In the genomic region with DNA sequence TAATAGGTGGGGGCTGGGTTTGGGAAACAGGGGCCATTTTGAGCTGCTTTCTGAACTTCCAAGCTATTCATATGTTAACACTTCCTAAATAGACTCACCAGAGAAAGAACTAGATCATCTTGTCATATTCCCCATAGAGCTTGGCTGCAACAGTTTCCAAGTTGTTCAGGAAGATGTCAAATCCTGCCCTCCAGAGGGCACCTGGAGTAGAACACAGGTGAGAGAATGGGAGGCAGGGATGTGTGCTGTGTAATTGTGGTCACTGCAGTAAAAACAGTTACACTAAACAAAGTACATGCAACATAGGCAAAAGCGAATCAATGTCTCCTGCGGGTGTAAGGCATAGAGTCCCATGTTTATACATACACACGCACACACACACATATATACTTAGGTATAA, we compare ENCODE assay signal across 17 cellular contexts. TPM values are rescaled to one million over a fixed set of nuclear protein-coding genes. Genes with fewer than 3 reads are reported as not detected.
DNase-seq lines count a peak whose midpoint lies in the region; ATAC-seq and TF ChIP-seq lines count a peak whose summit lies in the region.
"Had no signal": no experiment of that assay in that cellular context is flagged by ENCODE, and none has a peak within 500 bp of the region (broad histone marks: within the 10 kb centered on the region; RNA-seq: fewer than 3 reads in every experiment).

No MANE protein-coding gene starts in this region.

- H3K27ac Mint-ChIP-seq in MCF 10A (ENCODE audit: low read depth, unreplicated experiment) (no peak overlapping the region), WTC11 (no peak overlapping the region)
- no peak overlapping the region for H3K27ac Mint-ChIP-seq in activated T-helper 2 cell treated with anti-CD3 and anti-CD28 coated beads, Interferon-gamma antibody, Interleukin-2, Interleukin-4, amounts not matched to agents 10 μg/mL and 5 μg/mL and 100 μg/mL, durations not matched to agents 14 hours and 24 hours and 36 hours
- H3K27ac Mint-ChIP-seq: CD4-positive, alpha-beta memory T cell; IgD-negative memory B cell had no signal

- no TSS peak for BruUV-seq in MCF 10A (replicated peaks; lab: Mats Ljungman, UMichigan)

- no peak for TF ChIP-seq POLR2A in breast epithelium (IDR thresholded peaks at IDR 0.05)

- TF ChIP-seq CTCF in MCF 10A (IDR thresholded peaks at IDR 0.05; ENCODE audit: unreplicated experiment) (no peak), breast epithelium (IDR thresholded peaks at IDR 0.05) (no peak), WTC11 (IDR thresholded peaks at IDR 0.05) (no peak; the same call in 1 of the 2 replicates)

- H3K4me1 ChIP-seq in breast epithelium: no peaks in the 10 kb centered on the region
- H3K4me1 ChIP-seq: SJCRH30 had no signal

- peak; percentile 28 for DNase-seq in MCF 10A (ENCODE audit: unreplicated experiment)
- no peak for DNase-seq in breast epithelium (ENCODE audit: low spot score in 2 of 2)
- no peak for DNase-seq in WTC11 (ENCODE audit: low spot score)
- DNase-seq in iPS-NIHi7 (ENCODE audit: extremely low spot score): peak; percentile 39
- no peak for DNase-seq in globus pallidus (ENCODE audit: low spot score)
- no peak for DNase-seq in activated T-helper 2 cell treated with anti-CD3 and anti-CD28 coated beads, Interferon-gamma antibody, Interleukin-2, Interleukin-4, amounts not matched to agents 10 μg/mL and 5 μg/mL and 100 μg/mL, durations not matched to agents 14 hours and 24 hours and 36 hours (ENCODE audit: low spot score)
- DNase-seq: CD4-positive, alpha-beta memory T cell; NCI-H1048; NCI-H446; NCI-H82; RPMI8226; SJCRH30 had no signal

- no peak overlapping the region for H3K4me3 Mint-ChIP-seq in MCF 10A (ENCODE audit: unreplicated experiment)
- H3K4me3 Mint-ChIP-seq in WTC11: no peak overlapping the region
- no peak overlapping the region for H3K4me3 Mint-ChIP-seq in activated T-helper 2 cell treated with anti-CD3 and anti-CD28 coated beads, Interferon-gamma antibody, Interleukin-2, Interleukin-4, amounts not matched to agents 10 μg/mL and 5 μg/mL and 100 μg/mL, durations not matched to agents 14 hours and 24 hours and 36 hours (ENCODE audit: low read depth)
- H3K4me3 Mint-ChIP-seq: IgD-negative memory B cell had no signal

- H3K27ac ChIP-seq in breast epithelium: no peak overlapping the region
- H3K27ac ChIP-seq: SJCRH30 had no signal

- ATAC-seq in WTC11 (peak; percentile 81), HG02970 (IDR thresholded peaks at IDR 0.05; ENCODE audit: low FRiP score, unreplicated experiment) (no peak), GM21423 (IDR thresholded peaks at IDR 0.05; ENCODE audit: unreplicated experiment) (no peak)

- H3K9me3 Mint-ChIP-seq in MCF 10A (ENCODE audit: unreplicated experiment): no peaks in the 10 kb centered on the region
- no peaks in the 10 kb centered on the region for H3K9me3 Mint-ChIP-seq in WTC11
- peaks cover 4% of the 10 kb centered on the region for H3K9me3 Mint-ChIP-seq in activated T-helper 2 cell treated with anti-CD3 and anti-CD28 coated beads, Interferon-gamma antibody, Interleukin-2, Interleukin-4, amounts not matched to agents 10 μg/mL and 5 μg/mL and 100 μg/mL, durations not matched to agents 14 hours and 24 hours and 36 hours

- intact Hi-C loops in MCF 10A (cut with micrococcal nuclease) (no loop called here), breast epithelium (cut with DNase I; ENCODE audit: low total_unique reads) (no loop called here)
- intact Hi-C loops in activated T-helper 2 cell treated with anti-CD3 and anti-CD28 coated beads, Interferon-gamma antibody, Interleukin-2, Interleukin-4, amounts not matched to agents 10 μg/mL and 5 μg/mL and 100 μg/mL, durations not matched to agents 14 hours and 24 hours and 36 hours (cut with micrococcal nuclease): no loop called here

- no peaks in the 10 kb centered on the region for H3K4me1 Mint-ChIP-seq in MCF 10A (ENCODE audit: insufficient read depth, unreplicated experiment)
- no peaks in the 10 kb centered on the region for H3K4me1 Mint-ChIP-seq in WTC11
- no peaks in the 10 kb centered on the region for H3K4me1 Mint-ChIP-seq in activated T-helper 2 cell treated with anti-CD3 and anti-CD28 coated beads, Interferon-gamma antibody, Interleukin-2, Interleukin-4, amounts not matched to agents 10 μg/mL and 5 μg/mL and 100 μg/mL, durations not matched to agents 14 hours and 24 hours and 36 hours (ENCODE audit: low read depth)
- H3K4me1 Mint-ChIP-seq: IgD-negative memory B cell had no signal

- H3K27me3 ChIP-seq in breast epithelium: no peaks in the 10 kb centered on the region
- H3K27me3 ChIP-seq: SJCRH30 had no signal

- CTCF ChIA-PET in MCF 10A (lab: Yijun Ruan, JAX): interaction anchor here (0.6 to 0.8 kb wide), 2 partner anchors 615 to 639 kb away, joined by 3 to 4 read pairs; no protein-coding TSS in a partner anchor
- CTCF ChIA-PET in WTC11 (lab: Charles Lee): interaction anchor here (0.6 to 1.1 kb wide), 4 partner anchors 19 to 276 kb away, joined by 3 to 6 read pairs (median 4); no protein-coding TSS in a partner anchor

- no peaks in the 10 kb centered on the region for H3K9me3 ChIP-seq in breast epithelium
- H3K9me3 ChIP-seq: SJCRH30 had no signal

- no peaks in the 10 kb centered on the region for H3K36me3 ChIP-seq in breast epithelium
- H3K36me3 ChIP-seq: SJCRH30 had no signal

- H3K27me3 Mint-ChIP-seq in MCF 10A (ENCODE audit: insufficient read depth, unreplicated experiment) (peaks cover 14% of the 10 kb centered on the region), WTC11 (ENCODE audit: low read depth) (no peaks in the 10 kb centered on the region)
- no peaks in the 10 kb centered on the region for H3K27me3 Mint-ChIP-seq in activated T-helper 2 cell treated with anti-CD3 and anti-CD28 coated beads, Interferon-gamma antibody, Interleukin-2, Interleukin-4, amounts not matched to agents 10 μg/mL and 5 μg/mL and 100 μg/mL, durations not matched to agents 14 hours and 24 hours and 36 hours (ENCODE audit: low read depth)
- H3K27me3 Mint-ChIP-seq: CD4-positive, alpha-beta memory T cell; IgD-negative memory B cell had no signal

- POLR2A ChIA-PET in MCF 10A (lab: Yijun Ruan, JAX): interaction anchor here (0.6 kb wide), 1 partner anchor 8 kb away, joined by 3 read pairs; no protein-coding TSS in a partner anchor
- POLR2A ChIA-PET in WTC11 (lab: Charles Lee): no interaction called here

- H3K36me3 Mint-ChIP-seq in MCF 10A (ENCODE audit: insufficient read depth, unreplicated experiment): peaks cover 6% of the 10 kb centered on the region
- H3K36me3 Mint-ChIP-seq in WTC11: no peaks in the 10 kb centered on the region
- no peaks in the 10 kb centered on the region for H3K36me3 Mint-ChIP-seq in activated T-helper 2 cell treated with anti-CD3 and anti-CD28 coated beads, Interferon-gamma antibody, Interleukin-2, Interleukin-4, amounts not matched to agents 10 μg/mL and 5 μg/mL and 100 μg/mL, durations not matched to agents 14 hours and 24 hours and 36 hours (ENCODE audit: low read depth)
- H3K36me3 Mint-ChIP-seq: CD4-positive, alpha-beta memory T cell; IgD-negative memory B cell had no signal

- H3K4me3 ChIP-seq in breast epithelium: no peak overlapping the region
- H3K4me3 ChIP-seq: SJCRH30 had no signal

TF ChIP-seq in WTC11, 78 proteins besides CTCF, POLR2A, EP300 and RAD21 (continues in another document):
- TF ChIP-seq, protein P1, sequence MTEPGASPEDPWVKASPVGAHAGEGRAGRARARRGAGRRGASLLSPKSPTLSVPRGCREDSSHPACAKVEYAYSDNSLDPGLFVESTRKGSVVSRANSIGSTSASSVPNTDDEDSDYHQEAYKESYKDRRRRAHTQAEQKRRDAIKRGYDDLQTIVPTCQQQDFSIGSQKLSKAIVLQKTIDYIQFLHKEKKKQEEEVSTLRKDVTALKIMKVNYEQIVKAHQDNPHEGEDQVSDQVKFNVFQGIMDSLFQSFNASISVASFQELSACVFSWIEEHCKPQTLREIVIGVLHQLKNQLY (CRISPR knock-in tag; IDR thresholded peaks at IDR 0.05): no peak
- TF ChIP-seq FOXK1 (CRISPR knock-in tag; IDR thresholded peaks at IDR 0.05) (no peak), ETV6 (CRISPR knock-in tag; IDR thresholded peaks at IDR 0.05) (no peak), NR1H2 (CRISPR knock-in tag; IDR thresholded peaks at IDR 0.05) (no peak), ZNF263 (CRISPR knock-in tag; IDR thresholded peaks at IDR 0.05; ENCODE audit: low read depth) (no peak), TEAD1 (CRISPR knock-in tag; IDR thresholded peaks at IDR 0.05) (no peak), OVOL2 (CRISPR knock-in tag; IDR thresholded peaks at IDR 0.05; ENCODE audit: borderline replicate concordance) (no peak), SMAD3 (CRISPR knock-in tag; IDR thresholded peaks at IDR 0.05; ENCODE audit: borderline replicate concordance) (no peak), EMX1 (CRISPR knock-in tag; IDR thresholded peaks at IDR 0.05) (no peak)
- TF ChIP-seq, protein P2, sequence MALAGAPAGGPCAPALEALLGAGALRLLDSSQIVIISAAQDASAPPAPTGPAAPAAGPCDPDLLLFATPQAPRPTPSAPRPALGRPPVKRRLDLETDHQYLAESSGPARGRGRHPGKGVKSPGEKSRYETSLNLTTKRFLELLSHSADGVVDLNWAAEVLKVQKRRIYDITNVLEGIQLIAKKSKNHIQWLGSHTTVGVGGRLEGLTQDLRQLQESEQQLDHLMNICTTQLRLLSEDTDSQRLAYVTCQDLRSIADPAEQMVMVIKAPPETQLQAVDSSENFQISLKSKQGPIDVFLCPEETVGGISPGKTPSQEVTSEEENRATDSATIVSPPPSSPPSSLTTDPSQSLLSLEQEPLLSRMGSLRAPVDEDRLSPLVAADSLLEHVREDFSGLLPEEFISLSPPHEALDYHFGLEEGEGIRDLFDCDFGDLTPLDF (CRISPR knock-in tag; IDR thresholded peaks at IDR 0.05): no peak
- TF ChIP-seq, protein P3, sequence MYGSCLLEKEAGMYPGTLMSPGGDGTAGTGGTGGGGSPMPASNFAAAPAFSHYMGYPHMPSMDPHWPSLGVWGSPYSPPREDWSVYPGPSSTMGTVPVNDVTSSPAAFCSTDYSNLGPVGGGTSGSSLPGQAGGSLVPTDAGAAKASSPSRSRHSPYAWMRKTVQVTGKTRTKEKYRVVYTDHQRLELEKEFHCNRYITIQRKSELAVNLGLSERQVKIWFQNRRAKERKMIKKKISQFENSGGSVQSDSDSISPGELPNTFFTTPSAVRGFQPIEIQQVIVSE (CRISPR knock-in tag; IDR thresholded peaks at IDR 0.05; ENCODE audit: borderline replicate concordance): no peak

RNA-seq across cellular contexts. Expression of a gene that starts 34.5 kb away (rescaled TPM):
- total RNA-seq in MCF 10A (2022) (not detected in 2 replicates), breast epithelium (not detected), WTC11 (2021) (not detected in 3 replicates)
- not detected in 2 replicates for total RNA-seq in activated T-helper 2 cell treated with anti-CD3 and anti-CD28 coated beads, Interferon-gamma antibody, Interleukin-2, Interleukin-4, amounts not matched to agents 10 μg/mL and 5 μg/mL and 100 μg/mL, durations not matched to agents 14 hours and 24 hours and 36 hours
- total RNA-seq: CD4-positive, alpha-beta memory T cell; Daoy; HT1080; SJCRH30 had no signal

Comparison
In these comparisons a context has a peak if more than half of its experiments do, and no peak if none do; other contexts are left out.
1. DNase-seq: peak in MCF 10A (single experiment) and iPS-NIHi7 (single experiment); none in breast epithelium (0 of 2), WTC11 (single experiment), globus pallidus (single experiment) and activated T-helper 2 cell treated with anti-CD3 and anti-CD28 coated beads, Interferon-gamma antibody, Interleukin-2, Interleukin-4, amounts not matched to agents 10 μg/mL and 5 μg/mL and 100 μg/mL, durations not matched to agents 14 hours and 24 hours and 36 hours (single experiment).